Comparison of ENCODE assay signal across 11 cellular contexts in genomic region chr1:1283821-1284220, GRCh38. TPM values are rescaled to one million over a fixed set of nuclear protein-coding genes. Genes with fewer than 3 reads are reported as not detected.
A peak's percentile ranks its signal among the peaks of the same experiment; 100 is the strongest.
DNase-seq lines count a peak whose midpoint lies in the region; ATAC-seq and TF ChIP-seq lines count a peak whose summit lies in the region.
"Had no signal": no experiment of that assay in that cellular context is flagged by ENCODE, and none has a peak within 500 bp of the region (broad histone marks: within the 10 kb centered on the region; RNA-seq: fewer than 3 reads in every experiment).

No MANE protein-coding gene starts in this region.

- no peak overlapping the region for H3K27ac ChIP-seq in Karpas-422 (ENCODE audit: low read length)
- H3K27ac ChIP-seq: left ventricle myocardium inferior, Peyer's patch, psoas muscle had no signal

- H2AFZ ChIP-seq in Karpas-422 (ENCODE audit: low read length), result no peak overlapping the region

- H3K9me3 Mint-ChIP-seq in glutamatergic neuron (ENCODE audit: unreplicated experiment), result peaks cover 4% of the 10 kb centered on the region

- H3K36me3 Mint-ChIP-seq in glutamatergic neuron (ENCODE audit: unreplicated experiment), result no peaks in the 10 kb centered on the region

- H3K4me1 ChIP-seq in Karpas-422 (ENCODE audit: low read length), result peaks cover 3% of the 10 kb centered on the region
- H3K4me1 ChIP-seq: psoas muscle had no signal

- no peak for TF ChIP-seq CTCF in glutamatergic neuron (IDR thresholded peaks at IDR 0.05; ENCODE audit: partially characterized antibody, unreplicated experiment)

- no peak overlapping the region for H3K4me3 Mint-ChIP-seq in glutamatergic neuron (ENCODE audit: unreplicated experiment)

- no peaks in the 10 kb centered on the region for H3K9me2 ChIP-seq in Karpas-422 (replicated peaks; ENCODE audit: insufficient read depth, low read length)

- H3K9ac ChIP-seq in Karpas-422 (ENCODE audit: low read length), result no peak overlapping the region

- no peak overlapping the region for H3K4me2 ChIP-seq in Karpas-422 (ENCODE audit: low read depth, low read length, poor library complexity, severe bottlenecking)

- peaks cover 4% of the 10 kb centered on the region; the same call in 1 of the 2 replicates for H3K9me3 ChIP-seq in Karpas-422 (ENCODE audit: low read length)
- H3K9me3 ChIP-seq: left ventricle myocardium inferior, Peyer's patch, psoas muscle had no signal

- H3K4me1 Mint-ChIP-seq in glutamatergic neuron (ENCODE audit: low read depth, unreplicated experiment), result no peaks in the 10 kb centered on the region

- H3K27me3 Mint-ChIP-seq in glutamatergic neuron (ENCODE audit: unreplicated experiment), result peaks cover 7% of the 10 kb centered on the region

- no peak overlapping the region for H3K4me3 ChIP-seq in Karpas-422 (ENCODE audit: low read length)
- H3K4me3 ChIP-seq: left ventricle myocardium inferior, Peyer's patch, psoas muscle had no signal

- no peak for ATAC-seq in GM18858 (IDR thresholded peaks at IDR 0.05; ENCODE audit: unreplicated experiment)
- ATAC-seq: activated CD4-positive, CD25-positive, alpha-beta regulatory T cell treated with anti-CD3 and anti-CD28 coated beads, Interleukin-2, amount 50 U/mL, for 24 hours; esophagus mucosa; psoas muscle had no signal

- no peaks in the 10 kb centered on the region for H4K20me1 ChIP-seq in Karpas-422 (ENCODE audit: insufficient read depth, low read depth, low read length)

- no peaks in the 10 kb centered on the region for H3K27me3 ChIP-seq in Karpas-422 (ENCODE audit: low read length)
- H3K27me3 ChIP-seq: Peyer's patch had no signal

- H3K79me2 ChIP-seq in Karpas-422 (ENCODE audit: low read length), result no peaks in the 10 kb centered on the region

- H3K27ac Mint-ChIP-seq in glutamatergic neuron (ENCODE audit: unreplicated experiment), result no peak overlapping the region

- DNase-seq in ELR (ENCODE audit: low read depth) (peak; percentile 52), Karpas-422 (peak; percentile 67), glutamatergic neuron (peak; percentile 69), NOMO-1 (lab: John Stamatoyannopoulos, UW; ENCODE audit: unreplicated experiment in 2 of 2) (no peak), HuH-7.5 (ENCODE audit: low spot score) (no peak)
- DNase-seq: left ventricle myocardium inferior, Peyer's patch, psoas muscle had no signal

- H3K36me3 ChIP-seq in Karpas-422 (ENCODE audit: insufficient read depth, low read length), result no peaks in the 10 kb centered on the region
- H3K36me3 ChIP-seq: left ventricle myocardium inferior, Peyer's patch had no signal

RNA-seq across cellular contexts. Expression of gene SCNN1D, which starts 3.6 kb away (rescaled TPM):
- total RNA-seq in Karpas-422 (2014; rRNA removed; shearing (Covaris generic); ENCODE audit: low replicate concordance), result 1.2 and 1.4 TPM in 2 replicates
- 8.4 TPM for total RNA-seq in glutamatergic neuron (ENCODE audit: unreplicated experiment)

RNA-seq across cellular contexts. Expression of gene UBE2J2, which starts 10.2 kb away (rescaled TPM):
- total RNA-seq in Karpas-422 (2014; rRNA removed; shearing (Covaris generic); ENCODE audit: low replicate concordance), result 46.1 and 59.3 TPM in 2 replicates
- total RNA-seq in glutamatergic neuron (ENCODE audit: unreplicated experiment), result 88.1 TPM

RNA-seq across cellular contexts. Expression of gene ACAP3, which starts 23.9 kb away (rescaled TPM):
- 28.1 and 94.6 TPM in 2 replicates for total RNA-seq in Karpas-422 (2014; rRNA removed; shearing (Covaris generic); ENCODE audit: low replicate concordance)
- total RNA-seq in glutamatergic neuron (ENCODE audit: unreplicated experiment), result 1,099 TPM

RNA-seq across cellular contexts. Expression of gene PUSL1, which starts 24.6 kb away (rescaled TPM):
- total RNA-seq in Karpas-422 (2014; rRNA removed; shearing (Covaris generic); ENCODE audit: low replicate concordance), result 14.9 and 45.1 TPM in 2 replicates
- total RNA-seq in glutamatergic neuron (ENCODE audit: unreplicated experiment), result 45.5 TPM

RNA-seq across cellular contexts. Expression of gene C1QTNF12, which starts 37.3 kb away (rescaled TPM):
- total RNA-seq in Karpas-422 (2014; rRNA removed; shearing (Covaris generic); ENCODE audit: low replicate concordance), result 2.2 and 2.5 TPM in 2 replicates
- 9.1 TPM for total RNA-seq in glutamatergic neuron (ENCODE audit: unreplicated experiment)

Comparison
In these comparisons a context has a peak if more than half of its experiments do, and no peak if none do; other contexts are left out.
1. DNase-seq: peak in ELR (single experiment), Karpas-422 (single experiment) and glutamatergic neuron (single experiment); none in NOMO-1 (0 of 2) and HuH-7.5 (single experiment).
2. RNA of gene ACAP3, which starts 23.9 kb away (total RNA-seq): 1,099 TPM in glutamatergic neuron (single experiment); 28.1 to 94.6 TPM in Karpas-422; every median in the first group is over 10 times any median in the second.